In the genomic region with DNA sequence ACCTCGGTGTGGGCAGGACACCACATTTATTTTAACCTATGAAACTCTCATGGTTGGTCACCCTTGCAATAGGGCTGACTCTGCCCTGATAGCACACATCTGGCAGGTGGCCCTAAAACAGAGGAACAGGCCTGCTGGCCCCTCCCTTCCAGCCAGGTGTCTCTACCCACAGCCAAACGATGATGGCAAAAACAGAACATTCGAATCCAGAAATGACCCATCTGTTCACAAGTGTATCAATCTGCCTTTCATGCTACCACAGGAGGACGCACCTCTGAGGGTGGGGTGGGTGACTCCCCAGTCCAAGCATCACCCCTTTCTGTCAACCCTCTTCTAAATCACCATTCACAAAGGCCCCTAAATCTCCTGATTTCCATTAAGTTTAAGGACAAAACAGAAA, we compare ENCODE assay signal across 9 cellular contexts.
A peak's percentile ranks its signal among the peaks of the same experiment; 100 is the strongest.
DNase-seq lines count a peak whose midpoint lies in the region; ATAC-seq, FAIRE-seq and TF ChIP-seq lines count a peak whose summit lies in the region.
"Had no signal": no experiment of that assay in that cellular context is flagged by ENCODE, and none has a peak within 500 bp of the region (broad histone marks: within the 10 kb centered on the region; RNA-seq: fewer than 3 reads in every experiment).

No MANE protein-coding gene starts in this region.

- POLR2A ChIA-PET in GM12878 (lab: Charles Lee): interaction anchor here (0.7 to 3.3 kb wide), 9 partner anchors 11 to 84 kb away, joined by 3 to 11 read pairs (median 3); no protein-coding TSS in a partner anchor

- H3K4me3 Mint-ChIP-seq in GM23338: no peak overlapping the region

- no peaks in the 10 kb centered on the region for H3F3A ChIP-seq in GM23338 (replicated peaks; ENCODE audit: low read depth)

- ATAC-seq in HG03135 (IDR thresholded peaks at IDR 0.05; ENCODE audit: unreplicated experiment) (peak; percentile 51), GM12878 (peak; percentile 54), GM23338 (no peak)

- 1% methylated on average over 4 of the region's 4 CpGs for WGBS in GM12878 (ENCODE audit: insufficient coverage, insufficient replicate concordance, low lambda C conversion rate, missing lambda C conversion rate)

- CTCF ChIA-PET in GM12878 (lab: Yijun Ruan, JAX): interaction anchor here (0.9 to 2.5 kb wide), 8 partner anchors 9 to 179 kb away, joined by 3 to 14 read pairs (median 4); no protein-coding TSS in a partner anchor

- H3K9me2 ChIP-seq in GM23338 (ENCODE audit: insufficient read depth): no peaks in the 10 kb centered on the region

- peak; percentile 27 for DNase-seq in COLO668 (lab: John Stamatoyannopoulos, UW; ENCODE audit: unreplicated experiment)
- DNase-seq in GM12878 (ENCODE audit: low read depth, low spot score): peak; percentile 77
- DNase-seq in hippocampal formation (lab: John Stamatoyannopoulos, UW): no peak
- DNase-seq in NCI-H1092 (lab: John Stamatoyannopoulos, UW): no peak
- no peak for DNase-seq in Kasumi-1 (lab: John Stamatoyannopoulos, UW)
- no peak for DNase-seq in GM23338 (ENCODE audit: low spot score)

- BruUV-seq in GM12878 (replicated peaks; lab: Mats Ljungman, UMichigan): no TSS peak

- TF ChIP-seq EP300 in GM12878 (IDR thresholded peaks at IDR 0.05; ENCODE audit: borderline replicate concordance in 1 of 2, control insufficient read depth in 1 of 2, low read depth in 2 of 2, low read length in 2 of 2): peak in 1 of 2 experiments; percentile 55; a peak in 1 of 4 replicates

- H3K9ac ChIP-seq in GM12878 (ENCODE audit: control insufficient read depth, insufficient read depth, low read length): peak overlapping the region; percentile 21

- intact Hi-C loops in GM12878 (cut with micrococcal nuclease; ENCODE audit: unreplicated experiment): loop anchor here (2.0 kb wide), 1 partner anchor 84 kb away; no protein-coding TSS in a partner anchor

- H3K36me3 Mint-ChIP-seq in GM23338 (ENCODE audit: low read depth): peaks cover 3% of the 10 kb centered on the region; the same call in 1 of the 3 replicates

- H3K4me3 ChIP-seq in GM12878: peak overlapping the region; percentile 33; the same call in 1 of the 2 replicates
- no peak overlapping the region for H3K4me3 ChIP-seq in GM23338
- H3K4me3 ChIP-seq: HAP-1 had no signal

- H3K27me3 ChIP-seq in GM12878 (replicated peaks in 1 of 2; ENCODE audit: control insufficient read depth in 2 of 2, insufficient read depth in 2 of 2, low read length in 1 of 2) (no peaks in the 10 kb centered on the region), GM23338 (ENCODE audit: insufficient read depth) (no peaks in the 10 kb centered on the region)

- SMC1A ChIA-PET in GM12878 (lab: Charles Lee; ENCODE audit: uncharacterized antibody, unreplicated experiment): interaction anchor here (1.0 to 10.6 kb wide), 19 partner anchors 9 to 179 kb away, joined by 3 to 154 read pairs (median 7); no protein-coding TSS in a partner anchor

- H3K4me1 ChIP-seq in GM12878 (ENCODE audit: control insufficient read depth, insufficient read depth, low read length) (peaks cover 65% of the 10 kb centered on the region), GM23338 (ENCODE audit: insufficient read depth) (no peaks in the 10 kb centered on the region; the same call in 1 of the 2 replicates)
- H3K4me1 ChIP-seq: HAP-1 had no signal

- H2AFZ ChIP-seq in GM12878 (ENCODE audit: control insufficient read depth, low read depth, low read length) (no peak overlapping the region), GM23338 (no peak overlapping the region)

- no peaks in the 10 kb centered on the region for H4K20me1 ChIP-seq in GM12878 (ENCODE audit: control insufficient read depth, insufficient read depth)
- no peaks in the 10 kb centered on the region; the same call in 1 of the 2 replicates for H4K20me1 ChIP-seq in GM23338 (replicated peaks; ENCODE audit: insufficient read depth)

- H3K79me2 ChIP-seq in GM12878 (ENCODE audit: control insufficient read depth, insufficient read depth, low read length) (peaks cover 59% of the 10 kb centered on the region), GM23338 (replicated peaks; ENCODE audit: insufficient read depth) (no peaks in the 10 kb centered on the region; the same call in 1 of the 2 replicates)

- RAD21 ChIA-PET in GM12878 (lab: Charles Lee; ENCODE audit: unreplicated experiment): interaction anchor here (1.2 to 11.1 kb wide), 7 partner anchors 13 to 161 kb away, joined by 3 to 144 read pairs (median 6); no protein-coding TSS in a partner anchor

- H3K36me3 ChIP-seq in GM12878 (ENCODE audit: control insufficient read depth in 2 of 2, insufficient read depth in 2 of 2, low read length in 1 of 2): peaks cover 25 to 44% of the 10 kb centered on the region in 2 experiments
- no peaks in the 10 kb centered on the region for H3K36me3 ChIP-seq in GM23338 (ENCODE audit: insufficient read depth)
- H3K36me3 ChIP-seq: HAP-1 had no signal

- no peaks in the 10 kb centered on the region for H3K27me3 Mint-ChIP-seq in GM23338 (ENCODE audit: insufficient read depth, low read depth, poor library complexity)

- peaks cover 11% of the 10 kb centered on the region for H3K4me1 Mint-ChIP-seq in GM23338

- no peaks in the 10 kb centered on the region for H3K9me3 ChIP-seq in GM12878 (replicated peaks; ENCODE audit: control insufficient read depth, insufficient read depth, low read length)
- H3K9me3 ChIP-seq: HAP-1 had no signal

- peak overlapping the region; percentile 72 for H3K4me2 ChIP-seq in GM12878 (ENCODE audit: control insufficient read depth, insufficient read depth)
- H3K4me2 ChIP-seq in GM23338: no peak overlapping the region

- in situ Hi-C loops in GM12878 (cut with MboI): loop anchor here (25.0 kb wide), 1 partner anchor 182 kb away; no protein-coding TSS in a partner anchor

- H3K27ac ChIP-seq in GM12878 (ENCODE audit: control insufficient read depth, insufficient read depth) (peak overlapping the region; percentile 91), GM23338 (ENCODE audit: low read depth) (no peak overlapping the region)

- TF ChIP-seq CTCF in GM12878 (IDR thresholded peaks at IDR 0.05 in 2 of 3, conservative IDR thresholded peaks at IDR 0.05 in 1 of 3; ENCODE audit: control insufficient read depth in 2 of 3, extremely low read depth in 1 of 3, insufficient read depth in 1 of 3, low read depth in 3 of 3, low read length in 3 of 3) (peak in 1 of 3 experiments; percentile 33; a peak in 1 of 6 replicates), GM23338 (conservative IDR thresholded peaks at IDR 0.05; ENCODE audit: low read depth in 2 of 2) (no peak)

- no peak overlapping the region for H3K27ac Mint-ChIP-seq in GM23338

- TF ChIP-seq POLR2A in GM19193 (IDR thresholded peaks at IDR 0.05; ENCODE audit: extremely low read depth, insufficient read depth, insufficient read length) (peak; percentile 26), GM12878 (IDR thresholded peaks at IDR 0.05; ENCODE audit: low read depth, low read length) (0 out of 2 replicates have a peak, but pooled peaks have one; percentile 50)

- TF ChIP-seq RAD21 in GM12878 (IDR thresholded peaks at IDR 0.05; ENCODE audit: insufficient read depth, low read depth, low read length): no peak

- peak; percentile 57 for FAIRE-seq in GM12878 (lab: Jason Lieb, UNC)

- no peaks in the 10 kb centered on the region for H3K9me3 Mint-ChIP-seq in GM23338

TF ChIP-seq in GM12878, 131 proteins besides CTCF, POLR2A, EP300 and RAD21 (continues in another document):
- TF ChIP-seq, protein P1, sequence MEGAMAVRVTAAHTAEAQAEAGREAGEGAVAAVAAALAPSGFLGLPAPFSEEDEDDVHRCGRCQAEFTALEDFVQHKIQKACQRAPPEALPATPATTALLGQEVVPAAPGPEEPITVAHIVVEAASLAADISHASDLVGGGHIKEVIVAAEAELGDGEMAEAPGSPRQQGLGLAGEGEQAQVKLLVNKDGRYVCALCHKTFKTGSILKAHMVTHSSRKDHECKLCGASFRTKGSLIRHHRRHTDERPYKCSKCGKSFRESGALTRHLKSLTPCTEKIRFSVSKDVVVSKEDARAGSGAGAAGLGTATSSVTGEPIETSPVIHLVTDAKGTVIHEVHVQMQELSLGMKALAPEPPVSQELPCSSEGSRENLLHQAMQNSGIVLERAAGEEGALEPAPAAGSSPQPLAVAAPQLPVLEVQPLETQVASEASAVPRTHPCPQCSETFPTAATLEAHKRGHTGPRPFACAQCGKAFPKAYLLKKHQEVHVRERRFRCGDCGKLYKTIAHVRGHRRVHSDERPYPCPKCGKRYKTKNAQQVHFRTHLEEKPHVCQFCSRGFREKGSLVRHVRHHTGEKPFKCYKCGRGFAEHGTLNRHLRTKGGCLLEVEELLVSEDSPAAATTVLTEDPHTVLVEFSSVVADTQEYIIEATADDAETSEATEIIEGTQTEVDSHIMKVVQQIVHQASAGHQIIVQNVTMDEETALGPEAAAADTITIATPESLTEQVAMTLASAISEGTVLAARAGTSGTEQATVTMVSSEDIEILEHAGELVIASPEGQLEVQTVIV (IDR thresholded peaks at IDR 0.05; ENCODE audit: borderline replicate concordance, partially characterized antibody): no peak
- no peak for TF ChIP-seq RBBP5 (conservative IDR thresholded peaks at IDR 0.05)
- TF ChIP-seq NFXL1 (IDR thresholded peaks at IDR 0.05; ENCODE audit: borderline replicate concordance): no peak
- no peak for TF ChIP-seq HDGF (IDR thresholded peaks at IDR 0.05)
- 0 out of 2 replicates have a peak, but pooled peaks have one; percentile 42 for TF ChIP-seq IRF4 (IDR thresholded peaks at IDR 0.05; ENCODE audit: low read depth, low read length)

TF ChIP-seq in GM23338, 12 proteins besides CTCF, POLR2A, EP300 and RAD21 (continues in another document):
- TF ChIP-seq ZNF114 (CRISPR knock-in tag; IDR thresholded peaks at IDR 0.05): no peak
- TF ChIP-seq CREB1 (CRISPR knock-in tag; IDR thresholded peaks at IDR 0.05; ENCODE audit: low read depth): no peak
- TF ChIP-seq JUNB (IDR thresholded peaks at IDR 0.05; ENCODE audit: unreplicated experiment): no peak
- no peak for TF ChIP-seq EZH2 (IDR thresholded peaks at IDR 0.05; ENCODE audit: low read depth, unreplicated experiment)
- TF ChIP-seq EZH2phosphoT487 (IDR thresholded peaks at IDR 0.05; ENCODE audit: unreplicated experiment): no peak
- TF ChIP-seq, protein P2, sequence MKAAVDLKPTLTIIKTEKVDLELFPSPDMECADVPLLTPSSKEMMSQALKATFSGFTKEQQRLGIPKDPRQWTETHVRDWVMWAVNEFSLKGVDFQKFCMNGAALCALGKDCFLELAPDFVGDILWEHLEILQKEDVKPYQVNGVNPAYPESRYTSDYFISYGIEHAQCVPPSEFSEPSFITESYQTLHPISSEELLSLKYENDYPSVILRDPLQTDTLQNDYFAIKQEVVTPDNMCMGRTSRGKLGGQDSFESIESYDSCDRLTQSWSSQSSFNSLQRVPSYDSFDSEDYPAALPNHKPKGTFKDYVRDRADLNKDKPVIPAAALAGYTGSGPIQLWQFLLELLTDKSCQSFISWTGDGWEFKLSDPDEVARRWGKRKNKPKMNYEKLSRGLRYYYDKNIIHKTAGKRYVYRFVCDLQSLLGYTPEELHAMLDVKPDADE (IDR thresholded peaks at IDR 0.05): no peak

Comparison
In these comparisons a context has a peak if more than half of its experiments do, and no peak if none do; other contexts are left out.
1. DNase-seq: peak in COLO668 (single experiment) and GM12878 (single experiment); none in hippocampal formation (0 of 2), NCI-H1092 (single experiment), Kasumi-1 (0 of 2) and GM23338 (single experiment).